16 cellular contexts compared by ENCODE assay signal in the genomic region with DNA sequence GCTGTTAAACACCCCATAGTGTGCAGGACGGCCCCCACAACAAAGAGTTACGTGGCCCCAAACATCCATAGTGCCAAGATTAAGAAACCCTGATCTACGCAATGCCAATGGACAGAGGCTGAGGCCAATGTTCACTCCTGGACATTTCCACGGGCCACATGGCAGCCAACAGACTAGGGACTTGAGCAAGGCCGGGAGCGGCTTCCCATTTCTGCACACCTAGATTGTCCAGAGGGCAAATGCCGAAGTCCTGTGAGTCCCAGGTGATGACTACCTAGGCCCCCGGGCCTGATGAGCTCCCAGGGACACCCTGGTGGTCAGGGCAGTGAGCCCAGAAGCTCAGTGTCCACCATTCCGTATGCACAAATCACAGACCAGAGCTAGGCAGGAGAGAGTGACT.
DNase-seq lines count a peak whose midpoint lies in the region; ATAC-seq, FAIRE-seq and TF ChIP-seq lines count a peak whose summit lies in the region.
"Had no signal": no experiment of that assay in that cellular context is flagged by ENCODE, and none has a peak within 500 bp of the region (broad histone marks: within the 10 kb centered on the region; RNA-seq: fewer than 3 reads in every experiment).

No MANE protein-coding gene starts in this region.

- H3K79me2 ChIP-seq in PC-9 (ENCODE audit: low read depth) (no peaks in the 10 kb centered on the region), trophoblast cell (ENCODE audit: control insufficient read depth, insufficient read depth, low read length, poor library complexity) (no peaks in the 10 kb centered on the region)

- WGBS in trophoblast cell (ENCODE audit: extremely low coverage, insufficient coverage, insufficient read length): no CpG with 5 or more reads among the region's 9 CpGs

- peaks cover 43% of the 10 kb centered on the region for H3F3A ChIP-seq in PC-9 (ENCODE audit: insufficient read depth, low read depth)

- H4K8ac ChIP-seq in trophoblast cell (ENCODE audit: low read depth, low read length): no peak overlapping the region

- peak overlapping the region; percentile 73 for H3K4me2 ChIP-seq in PC-9
- no peak overlapping the region for H3K4me2 ChIP-seq in trophoblast cell (ENCODE audit: low read length)

- H3K27me3 Mint-ChIP-seq in MCF 10A (ENCODE audit: insufficient read depth, unreplicated experiment): no peaks in the 10 kb centered on the region
- H3K27me3 Mint-ChIP-seq: CD4-positive, CD25-positive, alpha-beta regulatory T cell had no signal

- TF ChIP-seq POLR2A in GM12892 (IDR thresholded peaks at IDR 0.05; ENCODE audit: low read depth, low read length): no peak

- H2BK120ac ChIP-seq in trophoblast cell (ENCODE audit: insufficient read depth, low read length, poor library complexity): no peak overlapping the region

- intact Hi-C loops in PC-9 (cut with micrococcal nuclease; ENCODE audit: unreplicated experiment): loop anchor here (5.0 to 10.0 kb wide), 3 partner anchors 122 to 375 kb away; a partner anchor contains a TSS
- intact Hi-C loops in dorsolateral prefrontal cortex (cut with DNase I): loop anchor here in 1 of 2 donors (10.0 kb wide), 2 partner anchors 275 to 615 kb away; a partner anchor contains a TSS
- intact Hi-C loops in MCF 10A (cut with micrococcal nuclease): loop anchor here (10.0 kb wide), 1 partner anchor 95 kb away; a partner anchor contains a TSS

- ATAC-seq in GM21717 (IDR thresholded peaks at IDR 0.05; ENCODE audit: unreplicated experiment): no peak

- no peaks in the 10 kb centered on the region for H3K9me2 ChIP-seq in PC-9 (ENCODE audit: insufficient read depth)

- peak; percentile 5 for FAIRE-seq in GM12892 (lab: Jason Lieb, UNC)
- FAIRE-seq: GM18507, H1 had no signal

- no peaks in the 10 kb centered on the region for H3K27me3 ChIP-seq in PC-9 (ENCODE audit: insufficient read depth, low read depth)
- no peaks in the 10 kb centered on the region for H3K27me3 ChIP-seq in dorsolateral prefrontal cortex
- no peaks in the 10 kb centered on the region for H3K27me3 ChIP-seq in trophoblast cell (ENCODE audit: insufficient read depth, low read length)
- H3K27me3 ChIP-seq: BLaER1 treated with 17β-estradiol and CSF1 and Interleukin-3, amounts not matched to agents 10 nM and 100 nM had no signal

- H3K36me3 Mint-ChIP-seq in MCF 10A (ENCODE audit: insufficient read depth, unreplicated experiment): no peaks in the 10 kb centered on the region
- H3K36me3 Mint-ChIP-seq: CD4-positive, CD25-positive, alpha-beta regulatory T cell had no signal

- no peak overlapping the region for H3K27ac Mint-ChIP-seq in MCF 10A (ENCODE audit: low read depth, unreplicated experiment)

- H4K12ac ChIP-seq in trophoblast cell (ENCODE audit: low read depth, low read length): no peak overlapping the region

- no peak overlapping the region for H3K4me3 Mint-ChIP-seq in MCF 10A (ENCODE audit: unreplicated experiment)
- H3K4me3 Mint-ChIP-seq: CD4-positive, CD25-positive, alpha-beta regulatory T cell had no signal

- no peaks in the 10 kb centered on the region for H3K79me1 ChIP-seq in trophoblast cell (ENCODE audit: low read length)

- DNase-seq in GM12892 (ENCODE audit: insufficient read length) (no peak), PC-9 (peak; percentile 31 to 87), dorsolateral prefrontal cortex (no peak), trophoblast cell (peak; percentile 98), T-helper 9 cell (no peak), MCF 10A (ENCODE audit: unreplicated experiment) (no peak)
- DNase-seq in stimulated activated CD4-positive, alpha-beta T cell treated with anti-CD3 and anti-CD28 coated beads, Interleukin-1b, Interleukin-23, amount 100 ng/mL, for 48 hours: no peak
- DNase-seq: ACHN; CD4-positive, CD25-positive, alpha-beta regulatory T cell; DMS53; IMR-90 had no signal

- BruUV-seq in PC-9 (replicated peaks; lab: Mats Ljungman, UMichigan) (no TSS peak), MCF 10A (replicated peaks; lab: Mats Ljungman, UMichigan) (no TSS peak)

- peaks cover 12% of the 10 kb centered on the region for H3K4me1 Mint-ChIP-seq in MCF 10A (ENCODE audit: insufficient read depth, unreplicated experiment)

- H3K4me3 ChIP-seq in PC-9: peak overlapping the region; percentile 32; the same call in 1 of the 2 replicates
- no peak overlapping the region for H3K4me3 ChIP-seq in dorsolateral prefrontal cortex
- no peak overlapping the region for H3K4me3 ChIP-seq in trophoblast cell (ENCODE audit: low read depth, low read length)
- H3K4me3 ChIP-seq: BLaER1 treated with 17β-estradiol and CSF1 and Interleukin-3, amounts not matched to agents 10 nM and 100 nM; HAP-1 had no signal

- H3K14ac ChIP-seq in trophoblast cell (ENCODE audit: low read length): no peak overlapping the region

- H4K20me1 ChIP-seq in PC-9 (ENCODE audit: insufficient read depth): no peaks in the 10 kb centered on the region

- POLR2A ChIA-PET in PC-9 (lab: Charles Lee; ENCODE audit: unreplicated experiment) (interaction anchor here (0.6 to 1.1 kb wide), 2 partner anchors 121 to 167 kb away, joined by 3 read pairs; a partner anchor contains a TSS), MCF 10A (lab: Yijun Ruan, JAX) (interaction anchor here (0.9 kb wide), 1 partner anchor 121 kb away, joined by 3 read pairs; a partner anchor contains a TSS)

- no peak overlapping the region for H2BK5ac ChIP-seq in trophoblast cell (ENCODE audit: low read depth, low read length, poor library complexity)

- CTCF ChIA-PET in PC-9 (lab: Charles Lee) (interaction anchor here (0.6 to 2.0 kb wide), 3 partner anchors 27 to 859 kb away, joined by 4 read pairs; no protein-coding TSS in a partner anchor), MCF 10A (lab: Yijun Ruan, JAX) (interaction anchor here (1.2 to 15.1 kb wide), 5 partner anchors 10 to 29 kb away, joined by 3 to 233 read pairs (median 7); no protein-coding TSS in a partner anchor)

- TF ChIP-seq CTCF in PC-9 (conservative IDR thresholded peaks at IDR 0.05) (no peak; the same call in 1 of the 2 replicates), dorsolateral prefrontal cortex (IDR thresholded peaks at IDR 0.05 in 54 of 56, conservative IDR thresholded peaks at IDR 0.05 in 2 of 56; ENCODE audit: low read depth in 1 of 56, partially characterized antibody in 56 of 56) (no peak), MCF 10A (IDR thresholded peaks at IDR 0.05; ENCODE audit: unreplicated experiment) (no peak)

- no peaks in the 10 kb centered on the region for H3K36me3 ChIP-seq in PC-9 (ENCODE audit: low read depth)
- H3K36me3 ChIP-seq in trophoblast cell (ENCODE audit: control insufficient read depth in 1 of 2, insufficient read depth in 2 of 2, low read length in 2 of 2): no peaks in the 10 kb centered on the region
- H3K36me3 ChIP-seq: BLaER1 treated with 17β-estradiol and CSF1 and Interleukin-3, amounts not matched to agents 10 nM and 100 nM; HAP-1 had no signal

- no peak overlapping the region for H3K4ac ChIP-seq in trophoblast cell (ENCODE audit: low read depth, low read length)

- H3K9me3 ChIP-seq in PC-9 (ENCODE audit: insufficient read depth, low read depth) (no peaks in the 10 kb centered on the region), trophoblast cell (ENCODE audit: insufficient read depth, low read depth, low read length) (no peaks in the 10 kb centered on the region)
- H3K9me3 ChIP-seq: BLaER1 treated with 17β-estradiol and CSF1 and Interleukin-3, amounts not matched to agents 10 nM and 100 nM; HAP-1 had no signal

- no peak overlapping the region for H4K91ac ChIP-seq in trophoblast cell (ENCODE audit: low read depth, low read length)

- H2AK5ac ChIP-seq in trophoblast cell (ENCODE audit: low read length): no peak overlapping the region

- H3K4me1 ChIP-seq in PC-9 (replicated peaks; ENCODE audit: insufficient read depth) (peaks cover 75% of the 10 kb centered on the region), trophoblast cell (ENCODE audit: control insufficient read depth in 1 of 2, insufficient read depth in 2 of 2, low read length in 2 of 2) (peaks cover 0 to 2% of the 10 kb centered on the region in 2 experiments)
- H3K4me1 ChIP-seq: HAP-1 had no signal

- H2BK12ac ChIP-seq in trophoblast cell (ENCODE audit: low read length): no peak overlapping the region

- peak overlapping the region; percentile 99 for H3K27ac ChIP-seq in PC-9
- peak overlapping the region in 53 of 59 donors; percentile 4 to 100 (median 84) for H3K27ac ChIP-seq in dorsolateral prefrontal cortex
- H3K27ac ChIP-seq in trophoblast cell (ENCODE audit: low read depth, low read length): no peak overlapping the region
- H3K27ac ChIP-seq: BLaER1 treated with 17β-estradiol and CSF1 and Interleukin-3, amounts not matched to agents 10 nM and 100 nM had no signal

- no peak overlapping the region for H3K23ac ChIP-seq in trophoblast cell (ENCODE audit: low read length)

- no peak overlapping the region for H3K9ac ChIP-seq in trophoblast cell (ENCODE audit: low read length)
- H3K9ac ChIP-seq: BLaER1 treated with 17β-estradiol and CSF1 and Interleukin-3, amounts not matched to agents 10 nM and 100 nM had no signal

- no peaks in the 10 kb centered on the region for H3K9me3 Mint-ChIP-seq in MCF 10A (ENCODE audit: unreplicated experiment)

- H3K18ac ChIP-seq in trophoblast cell (ENCODE audit: low read length): no peak overlapping the region

- H2AFZ ChIP-seq in PC-9: peak overlapping the region; percentile 30; the same call in 1 of the 2 replicates
- H2AFZ ChIP-seq in trophoblast cell (ENCODE audit: insufficient read depth, low read length, poor library complexity): no peak overlapping the region

Comparison
In these comparisons a context has a peak if more than half of its experiments do, and no peak if none do; other contexts are left out.
1. DNase-seq: peak in PC-9 (2 of 2) and trophoblast cell (2 of 2); none in GM12892 (single experiment), dorsolateral prefrontal cortex (0 of 10), stimulated activated CD4-positive, alpha-beta T cell treated with anti-CD3 and anti-CD28 coated beads, Interleukin-1b, Interleukin-23, amount 100 ng/mL, for 48 hours (single experiment), T-helper 9 cell (single experiment) and MCF 10A (single experiment).